1 cellular context compared by ENCODE assay signal in the genomic region with DNA sequence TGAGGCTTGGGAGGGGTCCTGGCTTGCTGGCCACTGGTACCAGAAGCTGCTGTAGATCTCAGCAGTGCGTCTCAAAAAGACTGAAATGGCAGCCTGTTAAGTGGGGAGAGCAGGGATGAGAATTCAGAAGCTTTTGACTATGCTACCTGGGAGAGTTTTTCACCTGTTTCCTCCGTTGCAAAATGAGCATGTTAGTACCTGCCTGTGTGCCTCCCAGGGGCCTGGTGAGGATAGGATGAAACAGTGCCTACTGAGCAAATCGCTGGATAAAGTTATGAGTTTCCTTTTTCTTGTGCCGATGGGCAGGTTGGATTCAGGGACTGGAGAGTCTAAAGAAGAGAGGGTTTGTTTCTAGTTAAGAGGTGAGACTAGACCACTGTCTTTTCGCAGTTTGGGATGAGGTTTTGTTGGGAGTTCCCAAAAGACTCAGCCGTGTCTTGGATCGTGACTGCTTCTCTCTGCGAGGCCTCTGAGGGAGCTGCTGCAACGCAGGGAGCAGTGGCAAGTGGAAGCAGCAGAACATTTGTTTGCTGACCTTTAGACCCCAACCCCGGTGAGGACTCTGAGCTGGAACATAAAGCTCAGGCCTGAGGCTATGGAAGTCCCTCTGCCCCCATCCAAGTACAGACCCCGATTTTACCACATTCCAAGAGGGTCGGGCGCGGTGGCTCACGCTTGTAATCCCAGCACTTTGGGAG.
TF ChIP-seq lines count a peak whose summit lies in the region.

No MANE protein-coding gene starts in this region.

TF ChIP-seq in HepG2, 621 proteins besides CTCF, POLR2A, EP300 and RAD21 (continues in another document):
- TF ChIP-seq ZFX (CRISPR knock-in tag; IDR thresholded peaks at IDR 0.05; ENCODE audit: low read depth) (0 out of 2 replicates have a peak, but pooled peaks have one; percentile 29), RFXAP (CRISPR knock-in tag; IDR thresholded peaks at IDR 0.05; ENCODE audit: borderline replicate concordance) (no peak), TEAD2 (CRISPR knock-in tag; IDR thresholded peaks at IDR 0.05) (no peak), ZNF616 (CRISPR knock-in tag; IDR thresholded peaks at IDR 0.05; ENCODE audit: low read depth) (no peak), SALL1 (CRISPR knock-in tag; IDR thresholded peaks at IDR 0.05) (peak; percentile 32), MAFG (CRISPR knock-in tag; IDR thresholded peaks at IDR 0.05) (no peak), ZMAT3 (CRISPR knock-in tag; conservative IDR thresholded peaks at IDR 0.05) (no peak), ARNTL (CRISPR knock-in tag; IDR thresholded peaks at IDR 0.05) (no peak), JUN (CRISPR knock-in tag; IDR thresholded peaks at IDR 0.05) (no peak), ZMYM3 (CRISPR knock-in tag; IDR thresholded peaks at IDR 0.05) (no peak), ZMYM4 (CRISPR knock-in tag; IDR thresholded peaks at IDR 0.05) (no peak), ZBTB3 (CRISPR knock-in tag; IDR thresholded peaks at IDR 0.05; ENCODE audit: borderline replicate concordance, low read depth) (no peak), ZNF468 (CRISPR knock-in tag; IDR thresholded peaks at IDR 0.05) (no peak), RFXANK (CRISPR knock-in tag; IDR thresholded peaks at IDR 0.05) (no peak), RXRA (CRISPR knock-in tag; IDR thresholded peaks at IDR 0.05) (0 out of 2 replicates have a peak, but pooled peaks have one; percentile 14), ZFP90 (CRISPR knock-in tag; IDR thresholded peaks at IDR 0.05; ENCODE audit: borderline replicate concordance) (no peak), ZNF317 (CRISPR knock-in tag; IDR thresholded peaks at IDR 0.05) (peak; percentile 55; the same call in 1 of the 2 replicates), BHLHE40 (IDR thresholded peaks at IDR 0.05; ENCODE audit: low read length) (no peak), MLLT10 (CRISPR knock-in tag; IDR thresholded peaks at IDR 0.05) (no peak), ZNF296 (CRISPR knock-in tag; conservative IDR thresholded peaks at IDR 0.05) (no peak), SPEN (CRISPR knock-in tag; IDR thresholded peaks at IDR 0.05; ENCODE audit: low read depth) (0 out of 2 replicates have a peak, but pooled peaks have one; percentile 11), ZNF776 (CRISPR knock-in tag; IDR thresholded peaks at IDR 0.05) (no peak), ZNF34 (CRISPR knock-in tag; IDR thresholded peaks at IDR 0.05; ENCODE audit: borderline replicate concordance) (no peak), SP2 (CRISPR knock-in tag; IDR thresholded peaks at IDR 0.05) (0 out of 2 replicates have a peak, but pooled peaks have one; percentile 18), ISL2 (CRISPR knock-in tag; IDR thresholded peaks at IDR 0.05) (no peak), ZKSCAN5 (CRISPR knock-in tag; IDR thresholded peaks at IDR 0.05) (no peak), MEIS1 (CRISPR knock-in tag; IDR thresholded peaks at IDR 0.05; ENCODE audit: borderline replicate concordance) (no peak), ZNF446 (CRISPR knock-in tag; IDR thresholded peaks at IDR 0.05) (no peak), ZNF235 (CRISPR knock-in tag; IDR thresholded peaks at IDR 0.05; ENCODE audit: borderline replicate concordance) (0 out of 2 replicates have a peak, but pooled peaks have one; percentile 25), SP140L (CRISPR knock-in tag; IDR thresholded peaks at IDR 0.05; ENCODE audit: borderline replicate concordance) (no peak), ZFYVE20 (CRISPR knock-in tag; IDR thresholded peaks at IDR 0.05; ENCODE audit: borderline replicate concordance, low read depth) (no peak), NONO (IDR thresholded peaks at IDR 0.05) (no peak), NONO (CRISPR knock-in tag; conservative IDR thresholded peaks at IDR 0.05) (no peak; the same call in 1 of the 2 replicates), ZNF567 (CRISPR knock-in tag; IDR thresholded peaks at IDR 0.05; ENCODE audit: borderline replicate concordance) (no peak), NR2F1 (CRISPR knock-in tag; IDR thresholded peaks at IDR 0.05) (0 out of 4 replicates have a peak, but pooled peaks have one; percentile 33 to 50), ZBTB20 (CRISPR knock-in tag; IDR thresholded peaks at IDR 0.05; ENCODE audit: borderline replicate concordance, low read depth) (no peak), ZNF841 (CRISPR knock-in tag; IDR thresholded peaks at IDR 0.05; ENCODE audit: borderline replicate concordance) (no peak), ZNF205 (CRISPR knock-in tag; IDR thresholded peaks at IDR 0.05) (no peak)
- TF ChIP-seq, protein P1, sequence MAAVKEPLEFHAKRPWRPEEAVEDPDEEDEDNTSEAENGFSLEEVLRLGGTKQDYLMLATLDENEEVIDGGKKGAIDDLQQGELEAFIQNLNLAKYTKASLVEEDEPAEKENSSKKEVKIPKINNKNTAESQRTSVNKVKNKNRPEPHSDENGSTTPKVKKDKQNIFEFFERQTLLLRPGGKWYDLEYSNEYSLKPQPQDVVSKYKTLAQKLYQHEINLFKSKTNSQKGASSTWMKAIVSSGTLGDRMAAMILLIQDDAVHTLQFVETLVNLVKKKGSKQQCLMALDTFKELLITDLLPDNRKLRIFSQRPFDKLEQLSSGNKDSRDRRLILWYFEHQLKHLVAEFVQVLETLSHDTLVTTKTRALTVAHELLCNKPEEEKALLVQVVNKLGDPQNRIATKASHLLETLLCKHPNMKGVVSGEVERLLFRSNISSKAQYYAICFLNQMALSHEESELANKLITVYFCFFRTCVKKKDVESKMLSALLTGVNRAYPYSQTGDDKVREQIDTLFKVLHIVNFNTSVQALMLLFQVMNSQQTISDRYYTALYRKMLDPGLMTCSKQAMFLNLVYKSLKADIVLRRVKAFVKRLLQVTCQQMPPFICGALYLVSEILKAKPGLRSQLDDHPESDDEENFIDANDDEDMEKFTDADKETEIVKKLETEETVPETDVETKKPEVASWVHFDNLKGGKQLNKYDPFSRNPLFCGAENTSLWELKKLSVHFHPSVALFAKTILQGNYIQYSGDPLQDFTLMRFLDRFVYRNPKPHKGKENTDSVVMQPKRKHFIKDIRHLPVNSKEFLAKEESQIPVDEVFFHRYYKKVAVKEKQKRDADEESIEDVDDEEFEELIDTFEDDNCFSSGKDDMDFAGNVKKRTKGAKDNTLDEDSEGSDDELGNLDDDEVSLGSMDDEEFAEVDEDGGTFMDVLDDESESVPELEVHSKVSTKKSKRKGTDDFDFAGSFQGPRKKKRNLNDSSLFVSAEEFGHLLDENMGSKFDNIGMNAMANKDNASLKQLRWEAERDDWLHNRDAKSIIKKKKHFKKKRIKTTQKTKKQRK (IDR thresholded peaks at IDR 0.05; ENCODE audit: low read length): no peak
- TF ChIP-seq, protein P2, sequence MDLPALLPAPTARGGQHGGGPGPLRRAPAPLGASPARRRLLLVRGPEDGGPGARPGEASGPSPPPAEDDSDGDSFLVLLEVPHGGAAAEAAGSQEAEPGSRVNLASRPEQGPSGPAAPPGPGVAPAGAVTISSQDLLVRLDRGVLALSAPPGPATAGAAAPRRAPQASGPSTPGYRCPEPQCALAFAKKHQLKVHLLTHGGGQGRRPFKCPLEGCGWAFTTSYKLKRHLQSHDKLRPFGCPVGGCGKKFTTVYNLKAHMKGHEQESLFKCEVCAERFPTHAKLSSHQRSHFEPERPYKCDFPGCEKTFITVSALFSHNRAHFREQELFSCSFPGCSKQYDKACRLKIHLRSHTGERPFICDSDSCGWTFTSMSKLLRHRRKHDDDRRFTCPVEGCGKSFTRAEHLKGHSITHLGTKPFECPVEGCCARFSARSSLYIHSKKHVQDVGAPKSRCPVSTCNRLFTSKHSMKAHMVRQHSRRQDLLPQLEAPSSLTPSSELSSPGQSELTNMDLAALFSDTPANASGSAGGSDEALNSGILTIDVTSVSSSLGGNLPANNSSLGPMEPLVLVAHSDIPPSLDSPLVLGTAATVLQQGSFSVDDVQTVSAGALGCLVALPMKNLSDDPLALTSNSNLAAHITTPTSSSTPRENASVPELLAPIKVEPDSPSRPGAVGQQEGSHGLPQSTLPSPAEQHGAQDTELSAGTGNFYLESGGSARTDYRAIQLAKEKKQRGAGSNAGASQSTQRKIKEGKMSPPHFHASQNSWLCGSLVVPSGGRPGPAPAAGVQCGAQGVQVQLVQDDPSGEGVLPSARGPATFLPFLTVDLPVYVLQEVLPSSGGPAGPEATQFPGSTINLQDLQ (CRISPR knock-in tag; IDR thresholded peaks at IDR 0.05): no peak
- TF ChIP-seq, protein P3, sequence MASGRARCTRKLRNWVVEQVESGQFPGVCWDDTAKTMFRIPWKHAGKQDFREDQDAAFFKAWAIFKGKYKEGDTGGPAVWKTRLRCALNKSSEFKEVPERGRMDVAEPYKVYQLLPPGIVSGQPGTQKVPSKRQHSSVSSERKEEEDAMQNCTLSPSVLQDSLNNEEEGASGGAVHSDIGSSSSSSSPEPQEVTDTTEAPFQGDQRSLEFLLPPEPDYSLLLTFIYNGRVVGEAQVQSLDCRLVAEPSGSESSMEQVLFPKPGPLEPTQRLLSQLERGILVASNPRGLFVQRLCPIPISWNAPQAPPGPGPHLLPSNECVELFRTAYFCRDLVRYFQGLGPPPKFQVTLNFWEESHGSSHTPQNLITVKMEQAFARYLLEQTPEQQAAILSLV (CRISPR knock-in tag; IDR thresholded peaks at IDR 0.05; ENCODE audit: borderline replicate concordance): no peak
- TF ChIP-seq, protein P4, sequence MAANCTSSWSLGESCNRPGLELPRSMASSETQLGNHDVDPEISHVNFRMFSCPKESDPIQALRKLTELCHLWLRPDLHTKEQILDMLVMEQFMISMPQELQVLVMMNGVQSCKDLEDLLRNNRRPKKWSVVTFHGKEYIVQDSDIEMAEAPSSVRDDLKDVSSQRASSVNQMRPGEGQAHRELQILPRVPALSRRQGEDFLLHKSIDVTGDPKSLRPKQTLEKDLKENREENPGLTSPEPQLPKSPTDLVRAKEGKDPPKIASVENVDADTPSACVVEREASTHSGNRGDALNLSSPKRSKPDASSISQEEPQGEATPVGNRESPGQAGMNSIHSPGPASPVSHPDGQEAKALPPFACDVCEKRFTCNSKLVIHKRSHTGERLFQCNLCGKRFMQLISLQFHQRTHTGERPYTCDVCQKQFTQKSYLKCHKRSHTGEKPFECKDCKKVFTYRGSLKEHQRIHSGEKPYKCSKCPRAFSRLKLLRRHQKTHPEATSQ (CRISPR knock-in tag; IDR thresholded peaks at IDR 0.05; ENCODE audit: borderline replicate concordance): no peak
- TF ChIP-seq, protein P5, sequence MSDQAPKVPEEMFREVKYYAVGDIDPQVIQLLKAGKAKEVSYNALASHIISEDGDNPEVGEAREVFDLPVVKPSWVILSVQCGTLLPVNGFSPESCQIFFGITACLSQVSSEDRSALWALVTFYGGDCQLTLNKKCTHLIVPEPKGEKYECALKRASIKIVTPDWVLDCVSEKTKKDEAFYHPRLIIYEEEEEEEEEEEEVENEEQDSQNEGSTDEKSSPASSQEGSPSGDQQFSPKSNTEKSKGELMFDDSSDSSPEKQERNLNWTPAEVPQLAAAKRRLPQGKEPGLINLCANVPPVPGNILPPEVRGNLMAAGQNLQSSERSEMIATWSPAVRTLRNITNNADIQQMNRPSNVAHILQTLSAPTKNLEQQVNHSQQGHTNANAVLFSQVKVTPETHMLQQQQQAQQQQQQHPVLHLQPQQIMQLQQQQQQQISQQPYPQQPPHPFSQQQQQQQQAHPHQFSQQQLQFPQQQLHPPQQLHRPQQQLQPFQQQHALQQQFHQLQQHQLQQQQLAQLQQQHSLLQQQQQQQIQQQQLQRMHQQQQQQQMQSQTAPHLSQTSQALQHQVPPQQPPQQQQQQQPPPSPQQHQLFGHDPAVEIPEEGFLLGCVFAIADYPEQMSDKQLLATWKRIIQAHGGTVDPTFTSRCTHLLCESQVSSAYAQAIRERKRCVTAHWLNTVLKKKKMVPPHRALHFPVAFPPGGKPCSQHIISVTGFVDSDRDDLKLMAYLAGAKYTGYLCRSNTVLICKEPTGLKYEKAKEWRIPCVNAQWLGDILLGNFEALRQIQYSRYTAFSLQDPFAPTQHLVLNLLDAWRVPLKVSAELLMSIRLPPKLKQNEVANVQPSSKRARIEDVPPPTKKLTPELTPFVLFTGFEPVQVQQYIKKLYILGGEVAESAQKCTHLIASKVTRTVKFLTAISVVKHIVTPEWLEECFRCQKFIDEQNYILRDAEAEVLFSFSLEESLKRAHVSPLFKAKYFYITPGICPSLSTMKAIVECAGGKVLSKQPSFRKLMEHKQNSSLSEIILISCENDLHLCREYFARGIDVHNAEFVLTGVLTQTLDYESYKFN (CRISPR knock-in tag; conservative IDR thresholded peaks at IDR 0.05): peak; percentile 28; the same call in 1 of the 2 replicates
- TF ChIP-seq, protein P6, sequence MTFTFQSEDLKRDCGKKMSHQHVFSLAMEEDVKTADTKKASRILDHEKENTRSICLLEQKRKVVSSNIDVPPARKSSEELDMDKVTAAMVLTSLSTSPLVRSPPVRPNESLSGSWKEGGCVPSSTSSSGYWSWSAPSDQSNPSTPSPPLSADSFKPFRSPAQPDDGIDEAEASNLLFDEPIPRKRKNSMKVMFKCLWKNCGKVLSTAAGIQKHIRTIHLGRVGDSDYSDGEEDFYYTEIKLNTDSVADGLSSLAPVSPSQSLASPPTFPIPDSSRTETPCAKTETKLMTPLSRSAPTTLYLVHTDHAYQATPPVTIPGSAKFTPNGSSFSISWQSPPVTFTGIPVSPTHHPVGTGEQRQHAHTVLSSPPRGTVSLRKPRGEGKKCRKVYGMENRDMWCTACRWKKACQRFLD (CRISPR knock-in tag; IDR thresholded peaks at IDR 0.05; ENCODE audit: borderline replicate concordance): no peak
- TF ChIP-seq, protein P7, sequence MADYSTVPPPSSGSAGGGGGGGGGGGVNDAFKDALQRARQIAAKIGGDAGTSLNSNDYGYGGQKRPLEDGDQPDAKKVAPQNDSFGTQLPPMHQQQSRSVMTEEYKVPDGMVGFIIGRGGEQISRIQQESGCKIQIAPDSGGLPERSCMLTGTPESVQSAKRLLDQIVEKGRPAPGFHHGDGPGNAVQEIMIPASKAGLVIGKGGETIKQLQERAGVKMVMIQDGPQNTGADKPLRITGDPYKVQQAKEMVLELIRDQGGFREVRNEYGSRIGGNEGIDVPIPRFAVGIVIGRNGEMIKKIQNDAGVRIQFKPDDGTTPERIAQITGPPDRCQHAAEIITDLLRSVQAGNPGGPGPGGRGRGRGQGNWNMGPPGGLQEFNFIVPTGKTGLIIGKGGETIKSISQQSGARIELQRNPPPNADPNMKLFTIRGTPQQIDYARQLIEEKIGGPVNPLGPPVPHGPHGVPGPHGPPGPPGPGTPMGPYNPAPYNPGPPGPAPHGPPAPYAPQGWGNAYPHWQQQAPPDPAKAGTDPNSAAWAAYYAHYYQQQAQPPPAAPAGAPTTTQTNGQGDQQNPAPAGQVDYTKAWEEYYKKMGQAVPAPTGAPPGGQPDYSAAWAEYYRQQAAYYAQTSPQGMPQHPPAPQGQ (CRISPR knock-in tag; IDR thresholded peaks at IDR 0.05; ENCODE audit: borderline replicate concordance): no peak
- TF ChIP-seq, protein P8, sequence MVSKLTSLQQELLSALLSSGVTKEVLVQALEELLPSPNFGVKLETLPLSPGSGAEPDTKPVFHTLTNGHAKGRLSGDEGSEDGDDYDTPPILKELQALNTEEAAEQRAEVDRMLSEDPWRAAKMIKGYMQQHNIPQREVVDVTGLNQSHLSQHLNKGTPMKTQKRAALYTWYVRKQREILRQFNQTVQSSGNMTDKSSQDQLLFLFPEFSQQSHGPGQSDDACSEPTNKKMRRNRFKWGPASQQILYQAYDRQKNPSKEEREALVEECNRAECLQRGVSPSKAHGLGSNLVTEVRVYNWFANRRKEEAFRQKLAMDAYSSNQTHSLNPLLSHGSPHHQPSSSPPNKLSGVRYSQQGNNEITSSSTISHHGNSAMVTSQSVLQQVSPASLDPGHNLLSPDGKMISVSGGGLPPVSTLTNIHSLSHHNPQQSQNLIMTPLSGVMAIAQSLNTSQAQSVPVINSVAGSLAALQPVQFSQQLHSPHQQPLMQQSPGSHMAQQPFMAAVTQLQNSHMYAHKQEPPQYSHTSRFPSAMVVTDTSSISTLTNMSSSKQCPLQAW (CRISPR knock-in tag; IDR thresholded peaks at IDR 0.05): peak; percentile 49; the same call in 1 of the 2 replicates
- TF ChIP-seq, protein P9, sequence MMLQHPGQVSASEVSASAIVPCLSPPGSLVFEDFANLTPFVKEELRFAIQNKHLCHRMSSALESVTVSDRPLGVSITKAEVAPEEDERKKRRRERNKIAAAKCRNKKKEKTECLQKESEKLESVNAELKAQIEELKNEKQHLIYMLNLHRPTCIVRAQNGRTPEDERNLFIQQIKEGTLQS (CRISPR knock-in tag; IDR thresholded peaks at IDR 0.05): no peak
